Comparison of ENCODE assay signal across 8 cellular contexts in genomic region chr18:59140287-59140885, GRCh38. TPM values are rescaled to one million over a fixed set of nuclear protein-coding genes. Genes with fewer than 3 reads are reported as not detected.
DNase-seq lines count a peak whose midpoint lies in the region; ATAC-seq lines count a peak whose summit lies in the region.

No MANE protein-coding gene starts in this region.

- no peaks in the 10 kb centered on the region for H3K9me3 ChIP-seq in GM23248 (ENCODE audit: low read depth)

- DNase-seq in COR-L47 (lab: John Stamatoyannopoulos, UW) (peak; percentile 30), GM23248 (peak; percentile 61), NCI-H748 treated with DMSO at 0.1 percent for 48 hours (lab: John Stamatoyannopoulos, UW) (peak; percentile 49), cerebellum (ENCODE audit: low spot score) (peak; percentile 5), kidney glomerular epithelial cell (lab: John Stamatoyannopoulos, UW) (peak; percentile 47)
- DNase-seq in stimulated activated naive B cell treated with anti-CD40 and anti-IgM and Interleukin-4, amounts not matched to agents 10 μg/mL and 1 μg/mL and 100 μg/mL, for 72 hours: no peak
- no peak for DNase-seq in stimulated activated CD4-positive, alpha-beta T cell treated with anti-CD3 and anti-CD28 coated beads, Interleukin-4, amount 100 ng/mL, for 1 hour

- peak overlapping the region; percentile 100 for H3K27ac Mint-ChIP-seq in stimulated activated naive B cell treated with anti-CD40 and anti-IgM and Interleukin-4, amounts not matched to agents 10 μg/mL and 1 μg/mL and 100 μg/mL, for 72 hours

- H3K4me1 Mint-ChIP-seq in stimulated activated naive B cell treated with anti-CD40 and anti-IgM and Interleukin-4, amounts not matched to agents 10 μg/mL and 1 μg/mL and 100 μg/mL, for 72 hours: peaks cover 21 to 51% of the 10 kb centered on the region in 2 donors

- peaks cover 3% of the 10 kb centered on the region; the same call in 1 of the 2 replicates for H3F3A ChIP-seq in GM23248 (ENCODE audit: insufficient read depth)

- H3K36me3 Mint-ChIP-seq in stimulated activated naive B cell treated with anti-CD40 and anti-IgM and Interleukin-4, amounts not matched to agents 10 μg/mL and 1 μg/mL and 100 μg/mL, for 72 hours: peaks cover 4% of the 10 kb centered on the region in 2 donors

- in situ Hi-C loops in GM23248 (cut with MboI): no loop called here

- WGBS in GM23248 (ENCODE audit: low coverage in 1 of 2, low lambda C conversion rate in 2 of 2, missing lambda C conversion rate in 2 of 2), 2 experiments: 20 to 23% methylated on average over 16 of the region's 16 CpGs

- H3K4me2 ChIP-seq in GM23248 (ENCODE audit: unreplicated experiment): peak overlapping the region; percentile 87

- H3K4me3 ChIP-seq in GM23248: peak overlapping the region; percentile 89

- no peaks in the 10 kb centered on the region for H4K20me1 ChIP-seq in GM23248 (ENCODE audit: insufficient read depth)

- no peaks in the 10 kb centered on the region for H3K4me1 ChIP-seq in GM23248 (ENCODE audit: insufficient read depth)

- H3K9me2 ChIP-seq in GM23248 (ENCODE audit: insufficient read depth): no peaks in the 10 kb centered on the region

- no peaks in the 10 kb centered on the region for H3K79me2 ChIP-seq in GM23248 (ENCODE audit: insufficient read depth)

- ATAC-seq in stimulated activated naive B cell treated with anti-CD40 and anti-IgM and Interleukin-4, amounts not matched to agents 10 μg/mL and 1 μg/mL and 100 μg/mL, for 72 hours (replicated peaks): peak in 1 of 2 donors; percentile 19
- no peak for ATAC-seq in GM18519 (IDR thresholded peaks at IDR 0.05; ENCODE audit: low FRiP score, unreplicated experiment)

- peak overlapping the region; percentile 79 for H3K9ac ChIP-seq in GM23248

- peak overlapping the region; percentile 96 for H3K4me3 Mint-ChIP-seq in stimulated activated naive B cell treated with anti-CD40 and anti-IgM and Interleukin-4, amounts not matched to agents 10 μg/mL and 1 μg/mL and 100 μg/mL, for 72 hours

- H3K36me3 ChIP-seq in GM23248 (ENCODE audit: low read depth): no peaks in the 10 kb centered on the region

- H3K9me3 Mint-ChIP-seq in stimulated activated naive B cell treated with anti-CD40 and anti-IgM and Interleukin-4, amounts not matched to agents 10 μg/mL and 1 μg/mL and 100 μg/mL, for 72 hours: peaks cover 0 to 2% of the 10 kb centered on the region in 2 donors

- no peak overlapping the region for H3K27ac ChIP-seq in GM23248

- peak overlapping the region; percentile 95 for H2AFZ ChIP-seq in GM23248

- no peaks in the 10 kb centered on the region; the same call in 1 of the 2 replicates for H3K27me3 ChIP-seq in GM23248 (replicated peaks; ENCODE audit: insufficient read depth)

- H3K27me3 Mint-ChIP-seq in stimulated activated naive B cell treated with anti-CD40 and anti-IgM and Interleukin-4, amounts not matched to agents 10 μg/mL and 1 μg/mL and 100 μg/mL, for 72 hours: peaks cover 5 to 9% of the 10 kb centered on the region in 2 donors

RNA-seq across cellular contexts. Expression of gene SEC11C, which starts 0.7 kb away (rescaled TPM):
- 7.7 and 16.7 TPM in 2 replicates for total RNA-seq in GM23248 (2014; rRNA removed; shearing (Covaris generic))
- 62.0 and 63.9 TPM in 2 replicates for polyA plus RNA-seq in GM23248 (2016; fragmentation: Nextera tagmentation; extraction: Ambion mirVana)
- total RNA-seq in cerebellum: 36.0 TPM

Comparison
In these comparisons a context has a peak if more than half of its experiments do, and no peak if none do; other contexts are left out.
1. DNase-seq: peak in COR-L47 (single experiment), GM23248 (single experiment), NCI-H748 treated with DMSO at 0.1 percent for 48 hours (single experiment), cerebellum (single experiment) and kidney glomerular epithelial cell (single experiment); none in stimulated activated naive B cell treated with anti-CD40 and anti-IgM and Interleukin-4, amounts not matched to agents 10 μg/mL and 1 μg/mL and 100 μg/mL, for 72 hours (single experiment) and stimulated activated CD4-positive, alpha-beta T cell treated with anti-CD3 and anti-CD28 coated beads, Interleukin-4, amount 100 ng/mL, for 1 hour (single experiment).